In genomic region chrX:12946838-12947544, GRCh38 we compare ENCODE assay signal across 1 cellular context.
TF ChIP-seq lines count a peak whose summit lies in the region.

No MANE protein-coding gene starts in this region.

TF ChIP-seq in IMR-90, 13 proteins besides CTCF, POLR2A, EP300 and RAD21:
- no peak for TF ChIP-seq RFX5 (IDR thresholded peaks at IDR 0.05; ENCODE audit: low read depth, low read length)
- TF ChIP-seq RCOR1 (IDR thresholded peaks at IDR 0.05; ENCODE audit: insufficient replicate concordance, low read length): no peak
- peak; percentile 85 for TF ChIP-seq SMC3 (IDR thresholded peaks at IDR 0.05; ENCODE audit: low read depth, low read length)
